11 cellular contexts compared by ENCODE assay signal in the genomic region with DNA sequence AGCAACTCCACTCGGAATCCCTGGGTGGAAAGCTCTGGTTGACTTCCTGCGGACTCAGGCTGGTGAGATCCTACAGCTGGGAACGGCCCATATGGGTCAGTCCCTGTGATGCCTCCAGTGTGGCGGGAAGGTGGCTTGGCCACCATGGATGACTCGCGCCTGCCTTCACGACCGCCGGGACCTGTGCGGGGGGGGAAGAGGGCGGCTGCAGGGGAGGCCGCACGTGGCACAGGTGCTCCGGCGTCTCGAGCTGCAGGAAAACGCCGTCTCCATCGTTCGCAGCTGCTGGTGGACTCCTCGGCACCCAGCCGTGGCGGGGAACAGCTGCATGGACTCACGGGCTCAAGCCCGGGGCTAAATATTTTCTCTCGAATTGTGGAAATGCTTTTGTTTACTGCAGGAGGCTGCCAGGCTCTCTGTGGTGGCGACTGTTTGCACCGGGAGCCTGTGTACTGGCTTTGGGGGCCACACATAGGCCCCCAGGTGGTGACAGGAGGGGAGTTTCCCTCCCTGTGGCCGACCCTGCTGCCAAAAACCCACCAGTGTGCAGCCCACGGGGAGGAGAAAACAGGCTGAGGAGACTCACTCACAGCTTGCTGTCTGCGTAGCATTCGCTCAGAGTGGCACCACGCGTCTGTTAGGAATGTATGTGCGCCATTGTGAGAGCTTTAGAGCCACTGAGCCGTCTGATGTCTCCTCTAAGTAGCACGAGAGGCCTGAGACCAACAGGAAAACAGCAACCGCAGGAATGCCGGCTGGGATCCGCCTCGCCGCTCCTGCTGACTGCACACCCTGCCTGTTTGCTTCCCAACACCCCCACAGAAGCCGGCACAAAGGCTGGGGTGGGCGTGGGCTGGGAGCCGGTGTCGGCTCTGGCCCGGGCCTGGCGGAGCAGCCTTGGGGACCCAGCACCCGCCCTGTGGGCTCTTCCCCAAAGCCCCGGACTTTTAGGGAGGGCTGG.
DNase-seq lines count a peak whose midpoint lies in the region; ATAC-seq and TF ChIP-seq lines count a peak whose summit lies in the region.
"Had no signal": no experiment of that assay in that cellular context is flagged by ENCODE, and none has a peak within 500 bp of the region (broad histone marks: within the 10 kb centered on the region; RNA-seq: fewer than 3 reads in every experiment).

No MANE protein-coding gene starts in this region.

- POLR2A ChIA-PET in CD8-positive, alpha-beta T cell (lab: Charles Lee) = no interaction called here

- WGBS in heart right ventricle, 2 donors = 71 to 79% methylated on average over 50 of the region's 50 CpGs
- 39% methylated on average over 42 of the region's 50 CpGs for WGBS in smooth muscle cell (ENCODE audit: low lambda C conversion rate)

- no peak overlapping the region for H2AFZ ChIP-seq in smooth muscle cell (ENCODE audit: low read depth)

- no peaks in the 10 kb centered on the region for H3K27me3 Mint-ChIP-seq in CD8-positive, alpha-beta T cell (ENCODE audit: low read depth)
- H3K27me3 Mint-ChIP-seq: activated naive CD4-positive, alpha-beta T cell treated with anti-CD3 and anti-CD28 coated beads, Interleukin-2, amount 50 U/mL, for 24 hours had no signal

- H3K4me3 ChIP-seq in heart right ventricle (peak overlapping the region in 6 of 10 donors; percentile 9 to 30 (median 20)), smooth muscle cell (peak overlapping the region; percentile 14)
- no peak overlapping the region for H3K4me3 ChIP-seq in CD8-positive, alpha-beta T cell (ENCODE audit: low read depth, low read length)

- no peak overlapping the region for H3K4me3 Mint-ChIP-seq in CD8-positive, alpha-beta T cell
- H3K4me3 Mint-ChIP-seq: activated naive CD4-positive, alpha-beta T cell treated with anti-CD3 and anti-CD28 coated beads, Interleukin-2, amount 50 U/mL, for 24 hours had no signal

- peak overlapping the region; percentile 78 for H3K9ac ChIP-seq in smooth muscle cell (ENCODE audit: low read depth)

- peak overlapping the region in 8 of 10 donors; percentile 28 to 68 (median 43) for H3K27ac ChIP-seq in heart right ventricle
- H3K27ac ChIP-seq in smooth muscle cell (ENCODE audit: low read depth) = peak overlapping the region; percentile 96
- no peak overlapping the region for H3K27ac ChIP-seq in CD8-positive, alpha-beta T cell (ENCODE audit: low read depth, low read length)
- H3K27ac ChIP-seq: 22Rv1 had no signal

- H3K4me1 ChIP-seq in heart right ventricle (peaks cover 0 to 14% (median 3%) of the 10 kb centered on the region in 9 donors), smooth muscle cell (ENCODE audit: low read depth) (peaks cover 9% of the 10 kb centered on the region)
- no peaks in the 10 kb centered on the region for H3K4me1 ChIP-seq in CD8-positive, alpha-beta T cell (ENCODE audit: insufficient read depth, low read length)

- peak; percentile 32 to 78 (median 66) for ATAC-seq in heart right ventricle
- no peak for ATAC-seq in CD8-positive, alpha-beta T cell
- no peak for ATAC-seq in HG03039 (IDR thresholded peaks at IDR 0.05; ENCODE audit: unreplicated experiment)

- no peaks in the 10 kb centered on the region for H3K27me3 ChIP-seq in heart right ventricle
- H3K27me3 ChIP-seq in smooth muscle cell (ENCODE audit: low read depth) = no peaks in the 10 kb centered on the region
- no peaks in the 10 kb centered on the region for H3K27me3 ChIP-seq in CD8-positive, alpha-beta T cell (ENCODE audit: insufficient read depth, low read length)

- no peaks in the 10 kb centered on the region for H3K9me3 Mint-ChIP-seq in CD8-positive, alpha-beta T cell
- H3K9me3 Mint-ChIP-seq: activated naive CD4-positive, alpha-beta T cell treated with anti-CD3 and anti-CD28 coated beads, Interleukin-2, amount 50 U/mL, for 24 hours had no signal

- no peaks in the 10 kb centered on the region for H4K20me1 ChIP-seq in smooth muscle cell (ENCODE audit: low read depth)

- H3K36me3 ChIP-seq in heart right ventricle (peaks cover 0 to 36% (median 14%) of the 10 kb centered on the region in 9 donors), smooth muscle cell (ENCODE audit: low read depth) (no peaks in the 10 kb centered on the region)
- peaks cover 16% of the 10 kb centered on the region for H3K36me3 ChIP-seq in CD8-positive, alpha-beta T cell (ENCODE audit: insufficient read depth, low read length)

- no peaks in the 10 kb centered on the region for H3F3A ChIP-seq in smooth muscle cell (ENCODE audit: low read depth)

- peak overlapping the region; percentile 82 for H3K4me2 ChIP-seq in smooth muscle cell

- CTCF ChIA-PET in CD8-positive, alpha-beta T cell (lab: Charles Lee) = interaction anchor here (1.0 kb wide), 1 partner anchor 14 kb away, joined by 4 read pairs; no protein-coding TSS in a partner anchor

- DNase-seq in DMS53 (lab: John Stamatoyannopoulos, UW) = peak; percentile 49
- no peak for DNase-seq in DMS53 treated with DMSO at 0.1 percent for 48 hours (lab: John Stamatoyannopoulos, UW; ENCODE audit: unreplicated experiment)
- peak; percentile 88 for DNase-seq in SW480 (ENCODE audit: low spot score)
- DNase-seq in heart right ventricle = no peak
- DNase-seq in smooth muscle cell (lab: John Stamatoyannopoulos, UW; ENCODE audit: unreplicated experiment) = peak; percentile 52
- no peak for DNase-seq in CD8-positive, alpha-beta T cell
- no peak for DNase-seq in MV-4-11 (lab: John Stamatoyannopoulos, UW)
- DNase-seq: NCI-H2081 treated with DMSO at 0.1 percent for 48 hours had no signal

- H3K4me1 Mint-ChIP-seq in CD8-positive, alpha-beta T cell (ENCODE audit: low read depth) = no peaks in the 10 kb centered on the region
- H3K4me1 Mint-ChIP-seq: activated naive CD4-positive, alpha-beta T cell treated with anti-CD3 and anti-CD28 coated beads, Interleukin-2, amount 50 U/mL, for 24 hours had no signal

- TF ChIP-seq CTCF in heart right ventricle (IDR thresholded peaks at IDR 0.05) = no peak
- TF ChIP-seq CTCF in smooth muscle cell (IDR thresholded peaks at IDR 0.05; ENCODE audit: borderline replicate concordance, insufficient read depth, poor library complexity, severe bottlenecking) = no peak
- TF ChIP-seq CTCF in CD8-positive, alpha-beta T cell (IDR thresholded peaks at IDR 0.05) = no peak

- intact Hi-C loops in heart right ventricle (cut with DNase I) = no loop called here
- intact Hi-C loops in CD8-positive, alpha-beta T cell (cut with DNase I, micrococcal nuclease) = no loop called here

- H3K9me3 ChIP-seq in heart right ventricle (no peaks in the 10 kb centered on the region), smooth muscle cell (replicated peaks; ENCODE audit: low read depth) (no peaks in the 10 kb centered on the region)
- H3K9me3 ChIP-seq in CD8-positive, alpha-beta T cell (ENCODE audit: low read length) = no peaks in the 10 kb centered on the region

- no peaks in the 10 kb centered on the region for H3K79me2 ChIP-seq in smooth muscle cell (ENCODE audit: low read depth)

- no peak overlapping the region for H3K27ac Mint-ChIP-seq in CD8-positive, alpha-beta T cell
- H3K27ac Mint-ChIP-seq: activated naive CD4-positive, alpha-beta T cell treated with anti-CD3 and anti-CD28 coated beads, Interleukin-2, amount 50 U/mL, for 24 hours had no signal

- peaks cover 35% of the 10 kb centered on the region for H3K36me3 Mint-ChIP-seq in CD8-positive, alpha-beta T cell

Comparison
In these comparisons a context has a peak if more than half of its experiments do, and no peak if none do; other contexts are left out.
1. DNase-seq: peak in DMS53 (single experiment), SW480 (single experiment) and smooth muscle cell (single experiment); none in DMS53 treated with DMSO at 0.1 percent for 48 hours (single experiment), heart right ventricle (0 of 2), CD8-positive, alpha-beta T cell (0 of 7) and MV-4-11 (single experiment).
2. ATAC-seq: peak in heart right ventricle (8 of 8); none in CD8-positive, alpha-beta T cell (single experiment) and HG03039 (single experiment).